ENCODE assay signal across 9 cellular contexts in genomic region chr10:58514102-58514472, GRCh38. TPM values are rescaled to one million over a fixed set of nuclear protein-coding genes. Genes with fewer than 3 reads are reported as not detected.
DNase-seq lines count a peak whose midpoint lies in the region; ATAC-seq and TF ChIP-seq lines count a peak whose summit lies in the region.
"Had no signal": no experiment of that assay in that cellular context is flagged by ENCODE, and none has a peak within 500 bp of the region (broad histone marks: within the 10 kb centered on the region; RNA-seq: fewer than 3 reads in every experiment).

No MANE protein-coding gene starts in this region.

- in situ Hi-C loops in KBM-7 (cut with MboI; ENCODE audit: low pct_unique_long_range_greater_than_20kb, low sequenced_read_pairs): no loop called here

- no peak overlapping the region for H3K9ac ChIP-seq in mucosa of stomach (ENCODE audit: low read length)

- H3K9me3 ChIP-seq in heart right ventricle (no peaks in the 10 kb centered on the region), mucosa of stomach (ENCODE audit: control insufficient read depth, low read length) (no peaks in the 10 kb centered on the region), vagina (no peaks in the 10 kb centered on the region)

- peaks cover 0 to 11% (median 0%) of the 10 kb centered on the region in 9 donors for H3K4me1 ChIP-seq in heart right ventricle
- peaks cover 8% of the 10 kb centered on the region for H3K4me1 ChIP-seq in mucosa of stomach (ENCODE audit: control insufficient read depth, insufficient read depth, low read length)
- peaks cover 5% of the 10 kb centered on the region for H3K4me1 ChIP-seq in vagina

- H3K27me3 ChIP-seq in heart right ventricle (peaks cover 0 to 52% (median 25%) of the 10 kb centered on the region in 7 donors), mucosa of stomach (ENCODE audit: control insufficient read depth, insufficient read depth, low read length) (peaks cover 25% of the 10 kb centered on the region), vagina (no peaks in the 10 kb centered on the region)

- no peaks in the 10 kb centered on the region for H3K36me3 ChIP-seq in heart right ventricle
- no peaks in the 10 kb centered on the region for H3K36me3 ChIP-seq in mucosa of stomach (ENCODE audit: control insufficient read depth, insufficient read depth, low read length)
- H3K36me3 ChIP-seq in vagina: no peaks in the 10 kb centered on the region

- intact Hi-C loops in heart right ventricle (cut with DNase I) (loop anchor here in 1 of 10 donors (5.0 to 10.0 kb wide), 2 partner anchors 102 to 261 kb away; no protein-coding TSS in a partner anchor), left cardiac atrium (cut with DNase I) (no loop called here), vagina (cut with DNase I) (no loop called here)

- DNase-seq in heart right ventricle: no peak
- DNase-seq in left cardiac atrium: no peak
- DNase-seq in cardiac fibroblast (ENCODE audit: low read depth in 2 of 2): peak in 1 of 2 donors; percentile 27
- DNase-seq in vagina (ENCODE audit: extremely low spot score in 2 of 2): no peak
- no peak for DNase-seq in NCI-H748 (lab: John Stamatoyannopoulos, UW; ENCODE audit: unreplicated experiment)
- DNase-seq in KBM-7: no peak
- DNase-seq in HT-29 (ENCODE audit: low spot score): no peak
- DNase-seq: cerebellar nuclear complex had no signal

- H3K27ac ChIP-seq in heart right ventricle: peak overlapping the region in 6 of 10 donors; percentile 74 to 89 (median 81)
- no peak overlapping the region for H3K27ac ChIP-seq in vagina

- H3K4me3 ChIP-seq in heart right ventricle (peak overlapping the region in 9 of 10 donors; percentile 51 to 69 (median 64)), cardiac fibroblast (replicated peaks in 1 of 2; ENCODE audit: low read depth in 2 of 2, low read length in 2 of 2) (peak overlapping the region; percentile 74 to 80), mucosa of stomach (ENCODE audit: low read length) (peak overlapping the region; percentile 11), vagina (peak overlapping the region; percentile 59 to 61)

- ATAC-seq in heart right ventricle (no peak), left cardiac atrium (no peak)

- no peak for TF ChIP-seq CTCF in heart right ventricle (IDR thresholded peaks at IDR 0.05)
- no peak for TF ChIP-seq CTCF in cardiac fibroblast (IDR thresholded peaks at IDR 0.05; ENCODE audit: low read depth, low read length)
- no peak for TF ChIP-seq CTCF in vagina (IDR thresholded peaks at IDR 0.05)

- 18% methylated on average over 11 of the region's 11 CpGs for WGBS in heart right ventricle, 2 donors

- no peak for TF ChIP-seq POLR2A in vagina (IDR thresholded peaks at IDR 0.05)

RNA-seq across cellular contexts. Expression of gene BICC1, which starts 1.4 kb away (rescaled TPM):
- 1 to 10 TPM; 3.3 to 9.2 (median 5.4) TPM for total RNA-seq in heart right ventricle
- polyA plus RNA-seq in heart right ventricle: 1 to 10 TPM; 1.6 to 3.8 TPM
- 10 to 100 TPM; 13.0 to 14.2 TPM for total RNA-seq in left cardiac atrium
- total RNA-seq in vagina: 15.2 TPM
- not detected in 2 replicates for total RNA-seq in HT-29 (2014; rRNA removed; shearing (Covaris generic))

Comparison
In these comparisons a context has a peak if more than half of its experiments do, and no peak if none do; other contexts are left out.
1. H3K4me3 ChIP-seq: peak in every context shown above with its lines; median percentile 77 in cardiac fibroblast; 64 in heart right ventricle; 60 in vagina; 11 in mucosa of stomach.